In the genomic region with DNA sequence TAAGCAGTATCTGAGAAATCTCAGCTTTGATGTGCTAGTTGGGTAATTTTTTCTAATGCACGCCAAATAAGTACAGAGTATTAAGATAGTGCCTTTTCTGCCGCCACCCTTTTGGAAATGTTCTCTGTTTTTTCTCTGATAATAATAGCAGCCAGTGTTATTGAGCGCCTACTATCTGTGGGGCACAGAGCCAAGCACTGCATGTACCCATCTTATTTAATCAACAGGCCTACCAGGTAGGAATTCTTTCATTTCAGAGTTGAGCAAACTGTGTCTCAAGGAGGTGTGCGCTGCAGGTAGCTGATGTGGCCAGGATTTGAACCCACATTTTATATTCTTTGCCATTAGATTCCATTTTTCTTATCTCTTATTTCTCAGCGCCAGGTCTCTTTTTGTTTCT, we compare ENCODE assay signal across 8 cellular contexts. TPM values are rescaled to one million over a fixed set of nuclear protein-coding genes. Genes with fewer than 3 reads are reported as not detected.
DNase-seq lines count a peak whose midpoint lies in the region; ATAC-seq, FAIRE-seq and TF ChIP-seq lines count a peak whose summit lies in the region.

No MANE protein-coding gene starts in this region.

- H3K79me2 ChIP-seq in Karpas-422 (ENCODE audit: low read length), result peaks cover 84% of the 10 kb centered on the region

- peaks cover 53% of the 10 kb centered on the region for H4K20me1 ChIP-seq in Karpas-422 (ENCODE audit: insufficient read depth, low read depth, low read length)

- DNase-seq in AG09309 (ENCODE audit: low read depth) (no peak), Karpas-422 (peak; percentile 56), bronchial epithelial cell (ENCODE audit: low read depth) (peak; percentile 30), A172 (ENCODE audit: low spot score) (no peak), WERI-Rb-1 (no peak), pons (ENCODE audit: low spot score) (no peak)

- H3K27me3 ChIP-seq in Karpas-422 (ENCODE audit: low read length), result no peaks in the 10 kb centered on the region
- H3K27me3 ChIP-seq in bronchial epithelial cell (ENCODE audit: control insufficient read depth, insufficient read depth, low read length), result no peaks in the 10 kb centered on the region
- H3K27me3 ChIP-seq in WERI-Rb-1 (ENCODE audit: insufficient read depth, low read depth, severe bottlenecking), result no peaks in the 10 kb centered on the region

- H3K9ac ChIP-seq in Karpas-422 (ENCODE audit: low read length), result peak overlapping the region; percentile 93

- no peak for ATAC-seq in HG03280 (IDR thresholded peaks at IDR 0.05; ENCODE audit: unreplicated experiment)

- 86 to 90% methylated on average over 3 to 4 of the region's 5 CpGs for WGBS in mesodermal cell (ENCODE audit: insufficient coverage in 2 of 2), 2 experiments

- H3K4me1 ChIP-seq in Karpas-422 (ENCODE audit: low read length) (peaks cover 64% of the 10 kb centered on the region), mesodermal cell (ENCODE audit: control insufficient read depth, insufficient read depth, low read length, poor library complexity, severe bottlenecking) (peaks cover 43% of the 10 kb centered on the region)

- H3K4me3 ChIP-seq in AG09309 (ENCODE audit: control insufficient read depth, low read depth, low read length), result peak overlapping the region; percentile 58; the same call in 1 of the 2 replicates
- H3K4me3 ChIP-seq in Karpas-422 (ENCODE audit: low read length), result peak overlapping the region; percentile 82
- peak overlapping the region; percentile 79 for H3K4me3 ChIP-seq in bronchial epithelial cell (ENCODE audit: low read depth, low read length)
- peak overlapping the region; percentile 90 for H3K4me3 ChIP-seq in mesodermal cell (ENCODE audit: extremely low read depth, insufficient read depth, low read length, poor library complexity, severe bottlenecking)
- no peak overlapping the region; the same call in 1 of the 2 replicates for H3K4me3 ChIP-seq in WERI-Rb-1 (ENCODE audit: low read depth, low read length)

- no peaks in the 10 kb centered on the region for H3K9me3 ChIP-seq in Karpas-422 (ENCODE audit: low read length)
- no peaks in the 10 kb centered on the region for H3K9me3 ChIP-seq in mesodermal cell (ENCODE audit: control insufficient read depth, low read length)
- H3K9me3 ChIP-seq in WERI-Rb-1 (ENCODE audit: severe bottlenecking), result no peaks in the 10 kb centered on the region

- TF ChIP-seq CTCF in AG09309 (IDR thresholded peaks at IDR 0.05; ENCODE audit: control insufficient read depth, insufficient read depth, low read depth, low read length, missing control alignments) (no peak), bronchial epithelial cell (IDR thresholded peaks at IDR 0.05; ENCODE audit: insufficient read depth, low read length, severe bottlenecking) (peak; percentile 9), WERI-Rb-1 (IDR thresholded peaks at IDR 0.05; ENCODE audit: low read depth, low read length) (no peak)

- no peak for FAIRE-seq in bronchial epithelial cell (lab: Jason Lieb, UNC)

- peak overlapping the region; percentile 94 for H3K27ac ChIP-seq in Karpas-422 (ENCODE audit: low read length)
- H3K27ac ChIP-seq in mesodermal cell (ENCODE audit: low read depth, low read length, severe bottlenecking), result no peak overlapping the region
- no peak overlapping the region for H3K27ac ChIP-seq in WERI-Rb-1

- H3K9me2 ChIP-seq in Karpas-422 (replicated peaks; ENCODE audit: insufficient read depth, low read length), result no peaks in the 10 kb centered on the region

- H3K4me2 ChIP-seq in Karpas-422 (ENCODE audit: low read depth, low read length, poor library complexity, severe bottlenecking), result peak overlapping the region; percentile 92

- no peak overlapping the region for H2AFZ ChIP-seq in Karpas-422 (ENCODE audit: low read length)

- H3K36me3 ChIP-seq in Karpas-422 (ENCODE audit: insufficient read depth, low read length), result peaks cover 23% of the 10 kb centered on the region; the same call in 1 of the 2 replicates
- H3K36me3 ChIP-seq in bronchial epithelial cell (ENCODE audit: control insufficient read depth, insufficient read depth, low read length), result peaks cover 22% of the 10 kb centered on the region
- H3K36me3 ChIP-seq in mesodermal cell (ENCODE audit: control insufficient read depth, insufficient read depth, low read length), result peaks cover 61% of the 10 kb centered on the region
- H3K36me3 ChIP-seq in WERI-Rb-1, result peaks cover 76% of the 10 kb centered on the region

RNA-seq across cellular contexts. Expression of a gene that starts 1.4 kb away (rescaled TPM):
- 21.2 and 52.5 TPM in 2 replicates for total RNA-seq in Karpas-422 (2014; rRNA removed; shearing (Covaris generic); ENCODE audit: low replicate concordance)
- total RNA-seq in bronchial epithelial cell, result 28.2 and 80.5 TPM in 2 replicates
- polyA plus RNA-seq in mesodermal cell (2013, experiment 1 of 2), result 94.2 TPM
- 82.7 TPM for polyA plus RNA-seq in mesodermal cell (2013, experiment 2 of 2)
- total RNA-seq in A172 (2014; rRNA removed; shearing (Covaris generic)), result 135 and 138 TPM in 2 replicates

RNA-seq across cellular contexts. Expression of a gene that starts 21.5 kb away (rescaled TPM):
- total RNA-seq in Karpas-422 (2014; rRNA removed; shearing (Covaris generic); ENCODE audit: low replicate concordance), result 107 and 272 TPM in 2 replicates
- total RNA-seq in bronchial epithelial cell, result 121 and 140 TPM in 2 replicates
- 145 TPM for polyA plus RNA-seq in mesodermal cell (2013, experiment 1 of 2)
- polyA plus RNA-seq in mesodermal cell (2013, experiment 2 of 2), result 128 TPM
- total RNA-seq in A172 (2014; rRNA removed; shearing (Covaris generic)), result 143 and 169 TPM in 2 replicates

RNA-seq across cellular contexts. Expression of a gene that starts 28.4 kb away (rescaled TPM):
- total RNA-seq in Karpas-422 (2014; rRNA removed; shearing (Covaris generic); ENCODE audit: low replicate concordance), result 26.2 and 54.8 TPM in 2 replicates
- 2.6 and 2.9 TPM in 2 replicates for total RNA-seq in bronchial epithelial cell
- 16.0 TPM for polyA plus RNA-seq in mesodermal cell (2013, experiment 1 of 2)
- 13.4 TPM for polyA plus RNA-seq in mesodermal cell (2013, experiment 2 of 2)
- total RNA-seq in A172 (2014; rRNA removed; shearing (Covaris generic)), result 2.6 and 6.0 TPM in 2 replicates

RNA-seq across cellular contexts. Expression of a gene that starts 32.9 kb away (rescaled TPM):
- total RNA-seq in Karpas-422 (2014; rRNA removed; shearing (Covaris generic); ENCODE audit: low replicate concordance), result 119 and 128 TPM in 2 replicates
- 9.6 and 19.2 TPM in 2 replicates for total RNA-seq in bronchial epithelial cell
- polyA plus RNA-seq in mesodermal cell (2013, experiment 1 of 2), result 55.6 TPM
- 47.0 TPM for polyA plus RNA-seq in mesodermal cell (2013, experiment 2 of 2)
- total RNA-seq in A172 (2014; rRNA removed; shearing (Covaris generic)), result 7.3 and 20.2 TPM in 2 replicates

RNA-seq across cellular contexts. Expression of a gene that starts 35.6 kb away (rescaled TPM):
- 44.3 and 47.5 TPM in 2 replicates for total RNA-seq in Karpas-422 (2014; rRNA removed; shearing (Covaris generic); ENCODE audit: low replicate concordance)
- 2.4 and 2.7 TPM in 2 replicates for total RNA-seq in bronchial epithelial cell
- 37.5 TPM for polyA plus RNA-seq in mesodermal cell (2013, experiment 1 of 2)
- polyA plus RNA-seq in mesodermal cell (2013, experiment 2 of 2), result 29.0 TPM
- 13.0 and 21.6 TPM in 2 replicates for total RNA-seq in A172 (2014; rRNA removed; shearing (Covaris generic))

Comparison
In these comparisons a context has a peak if more than half of its experiments do, and no peak if none do; other contexts are left out.
1. DNase-seq: peak in Karpas-422 (single experiment) and bronchial epithelial cell (single experiment); none in AG09309 (single experiment), A172 (single experiment), WERI-Rb-1 (single experiment) and pons (single experiment).